In genomic region chr7:127568034-127568433, GRCh38 we compare ENCODE assay signal across 4 cellular contexts. TPM values are rescaled to one million over a fixed set of nuclear protein-coding genes. Genes with fewer than 3 reads are reported as not detected.
"Had no signal": no experiment of that assay in that cellular context is flagged by ENCODE, and none has a peak within 500 bp of the region (broad histone marks: within the 10 kb centered on the region; RNA-seq: fewer than 3 reads in every experiment).

No MANE protein-coding gene starts in this region.

RNA-seq across cellular contexts. Expression of gene FSCN3, which starts 25.5 kb away (rescaled TPM):
- total RNA-seq: MCF 10A had no signal

RNA-seq across cellular contexts. Expression of gene PAX4, which starts 49.9 kb away (rescaled TPM):
- total RNA-seq: LHCN-M2, M059J, MCF 10A, NCI-H460 had no signal
